ENCODE assay signal across 1 cellular context in genomic region chr7:140595468-140596147, GRCh38.
TF ChIP-seq lines count a peak whose summit lies in the region.

No MANE protein-coding gene starts in this region.

TF ChIP-seq in H1, 55 proteins besides CTCF, POLR2A, EP300 and RAD21:
- TF ChIP-seq SIX5 (IDR thresholded peaks at IDR 0.05; ENCODE audit: low read depth, low read length) (no peak), POU5F1 (IDR thresholded peaks at IDR 0.05; ENCODE audit: low read depth, low read length) (no peak), HDAC2 (IDR thresholded peaks at IDR 0.05; ENCODE audit: borderline replicate concordance in 1 of 2, low read depth in 2 of 2, low read length in 2 of 2) (no peak), EZH2 (IDR thresholded peaks at IDR 0.05; ENCODE audit: low read depth, low read length, severe bottlenecking) (no peak), JUND (IDR thresholded peaks at IDR 0.05; ENCODE audit: low read length) (no peak), ATF3 (IDR thresholded peaks at IDR 0.05; ENCODE audit: insufficient read depth, low read depth, low read length) (no peak)
